8 cellular contexts compared by ENCODE assay signal in the genomic region with DNA sequence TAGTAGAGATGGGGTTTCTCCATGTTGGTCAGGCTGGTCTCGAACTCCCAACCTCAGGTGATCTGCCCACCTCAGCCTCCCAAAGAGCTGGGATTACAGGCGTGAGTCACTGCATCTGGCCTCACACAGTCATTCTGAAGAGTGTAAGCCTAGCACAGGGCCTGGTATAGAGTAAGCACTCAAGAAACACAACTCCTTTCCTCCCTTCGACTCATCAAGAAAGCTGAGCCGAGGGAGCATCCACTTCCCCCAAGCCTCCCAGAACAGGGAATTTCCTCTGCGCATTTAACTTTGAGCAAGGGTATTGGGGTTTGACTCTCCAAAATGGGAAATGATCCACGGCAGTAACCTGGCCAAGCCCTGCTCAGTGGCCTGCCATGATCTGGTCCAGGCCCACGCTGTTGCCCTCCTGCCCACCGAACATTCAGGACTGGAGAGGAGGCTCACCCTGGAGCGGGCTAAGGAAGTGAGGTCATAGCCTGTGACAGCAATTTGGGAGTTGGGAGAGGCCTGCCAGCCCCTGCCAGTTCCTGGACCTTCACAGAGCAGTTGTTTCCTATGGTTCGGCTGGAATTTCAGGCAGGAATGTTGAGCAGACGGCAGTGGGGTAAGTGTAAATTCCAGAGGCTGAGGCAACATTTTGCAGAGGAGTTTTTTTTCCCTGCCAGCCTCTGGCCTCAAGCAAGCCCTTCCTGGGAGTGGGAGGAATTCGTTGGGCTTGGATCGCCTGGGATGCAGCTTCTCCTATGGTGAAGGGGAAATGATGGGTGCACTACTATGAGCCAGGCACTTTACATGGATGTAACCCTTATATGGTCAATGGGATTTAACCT.
A peak's percentile ranks its signal among the peaks of the same experiment; 100 is the strongest.
DNase-seq lines count a peak whose midpoint lies in the region; ATAC-seq, FAIRE-seq and TF ChIP-seq lines count a peak whose summit lies in the region.
"Had no signal": no experiment of that assay in that cellular context is flagged by ENCODE, and none has a peak within 500 bp of the region (broad histone marks: within the 10 kb centered on the region; RNA-seq: fewer than 3 reads in every experiment).

No MANE protein-coding gene starts in this region.

- no peak for TF ChIP-seq CTCF in brain microvascular endothelial cell (IDR thresholded peaks at IDR 0.05; ENCODE audit: low read depth, low read length, missing control alignments)
- TF ChIP-seq CTCF in tibial artery (IDR thresholded peaks at IDR 0.05), result no peak

- in situ Hi-C loops in brain microvascular endothelial cell (cut with HindIII; ENCODE audit: low pct_ligation_motif_present, low sequenced_read_pairs), result no loop called here

- no peak for ATAC-seq in HG03097 (IDR thresholded peaks at IDR 0.05; ENCODE audit: low FRiP score, unreplicated experiment)
- ATAC-seq in HG03159 (IDR thresholded peaks at IDR 0.05; ENCODE audit: unreplicated experiment), result no peak

- H3K36me3 ChIP-seq in brain microvascular endothelial cell (replicated peaks), result no peaks in the 10 kb centered on the region
- H3K36me3 ChIP-seq in tibial artery, result no peaks in the 10 kb centered on the region

- H3K4me1 ChIP-seq in tibial artery, result peaks cover 2 to 46% (median 28%) of the 10 kb centered on the region in 4 donors

- no peaks in the 10 kb centered on the region for H3K9me3 ChIP-seq in tibial artery

- peak overlapping the region; percentile 73 for H3K27ac ChIP-seq in brain microvascular endothelial cell
- H3K27ac ChIP-seq in tibial artery, result peak overlapping the region; percentile 45 to 64

- no peak overlapping the region for H3K4me3 ChIP-seq in brain microvascular endothelial cell (ENCODE audit: low read depth, low read length)
- no peak overlapping the region for H3K4me3 ChIP-seq in tibial artery

- peak; percentile 63 for DNase-seq in HTR-8/SVneo (ENCODE audit: insufficient read length, low spot score)
- DNase-seq in brain microvascular endothelial cell, result no peak
- DNase-seq in islet precursor cell, result peak; percentile 98
- DNase-seq in tibial artery, result peak; percentile 21 to 70
- no peak for DNase-seq in GM19239 (ENCODE audit: insufficient read length, low spot score)
- DNase-seq: NCI-H2107 had no signal

- peak; percentile 88 for FAIRE-seq in HTR-8/SVneo (lab: Jason Lieb, UNC)
- no peak for FAIRE-seq in GM19239 (lab: Jason Lieb, UNC)

- H3K27me3 ChIP-seq in brain microvascular endothelial cell (replicated peaks) (no peaks in the 10 kb centered on the region), tibial artery (no peaks in the 10 kb centered on the region)

- intact Hi-C loops in tibial artery (cut with DNase I; ENCODE audit: low total_unique reads), result no loop called here

Comparison
In these comparisons a context has a peak if more than half of its experiments do, and no peak if none do; other contexts are left out.
1. DNase-seq: peak in HTR-8/SVneo (single experiment), islet precursor cell (single experiment) and tibial artery (2 of 2); none in brain microvascular endothelial cell (single experiment) and GM19239 (single experiment).